ENCODE assay signal across 21 cellular contexts in genomic region chr11:130907229-130907628, GRCh38.
"Had no signal": no experiment of that assay in that cellular context is flagged by ENCODE, and none has a peak within 500 bp of the region (broad histone marks: within the 10 kb centered on the region; RNA-seq: fewer than 3 reads in every experiment).

No MANE protein-coding gene starts in this region.

- DNase-seq: activated CD4-positive, alpha-beta memory T cell treated with anti-CD3 and anti-CD28 coated beads, Interleukin-2, amount 10 ng/mL, durations not matched to agents 7 days and 5 days; activated CD4-positive, alpha-beta T cell treated with anti-CD3 and anti-CD28 coated beads, Interleukin-2, amount 10 ng/mL, durations not matched to agents 24 days and 14 days; activated CD4-positive, CD25-positive, alpha-beta regulatory T cell treated with anti-CD3 and anti-CD28 coated beads, Interleukin-2, amount 50 U/mL, for 72 hours; activated CD8-positive, alpha-beta memory T cell treated with anti-CD3 and anti-CD28 coated beads, Interleukin-2, amount 50 U/mL, for 48 hours; activated naive CD4-positive, alpha-beta T cell; activated T-cell treated with anti-CD3 and anti-CD28 coated beads, Interleukin-2, amount 50 U/mL, for 4 hours; brain microvascular endothelial cell; central memory CD4-positive, alpha-beta T cell; effector CD8-positive, alpha-beta T cell; gastrocnemius medialis; glutamatergic neuron; mammary epithelial cell; stimulated activated CD4-positive, alpha-beta T cell treated with anti-CD3 and anti-CD28 coated beads, Interleukin-1b, Interleukin-23, amount 100 ng/mL, for 48 hours; stimulated activated naive CD4-positive, alpha-beta T cell; transverse colon; WERI-Rb-1 had no signal

- H3K27me3 ChIP-seq: brain microvascular endothelial cell, gastrocnemius medialis, suprapubic skin, transverse colon had no signal

- H3K9me3 ChIP-seq: gastrocnemius medialis, suprapubic skin, transverse colon had no signal

- ATAC-seq: activated T-cell treated with anti-CD3 and anti-CD28 coated beads, Interleukin-2, amount 50 U/mL, for 4 hours; gastrocnemius medialis had no signal

- H3K4me2 ChIP-seq: smooth muscle cell had no signal

- H3K27ac Mint-ChIP-seq: activated CD4-positive, alpha-beta memory T cell treated with anti-CD3 and anti-CD28 coated beads, Interleukin-2, amount 10 ng/mL, durations not matched to agents 7 days and 5 days; activated CD4-positive, alpha-beta T cell treated with anti-CD3 and anti-CD28 coated beads, Interleukin-2, amount 10 ng/mL, durations not matched to agents 24 days and 14 days; nephron had no signal

- H3K4me3 Mint-ChIP-seq: activated CD4-positive, alpha-beta memory T cell treated with anti-CD3 and anti-CD28 coated beads, Interleukin-2, amount 10 ng/mL, durations not matched to agents 7 days and 5 days; activated CD4-positive, alpha-beta T cell treated with anti-CD3 and anti-CD28 coated beads, Interleukin-2, amount 10 ng/mL, durations not matched to agents 24 days and 14 days; activated naive CD8-positive, alpha-beta T cell; activated T-cell treated with anti-CD3 and anti-CD28 coated beads, Interleukin-2, amount 50 U/mL, for 4 hours; nephron had no signal

- H3K27ac ChIP-seq: brain microvascular endothelial cell, epithelial cell of prostate, suprapubic skin, WERI-Rb-1 had no signal

- H3K27me3 Mint-ChIP-seq: activated CD4-positive, alpha-beta memory T cell treated with anti-CD3 and anti-CD28 coated beads, Interleukin-2, amount 10 ng/mL, durations not matched to agents 7 days and 5 days; activated CD4-positive, alpha-beta T cell treated with anti-CD3 and anti-CD28 coated beads, Interleukin-2, amount 10 ng/mL, durations not matched to agents 24 days and 14 days; activated naive CD8-positive, alpha-beta T cell had no signal

- H3K9me3 Mint-ChIP-seq: activated CD4-positive, alpha-beta memory T cell treated with anti-CD3 and anti-CD28 coated beads, Interleukin-2, amount 10 ng/mL, durations not matched to agents 7 days and 5 days; activated CD4-positive, alpha-beta T cell treated with anti-CD3 and anti-CD28 coated beads, Interleukin-2, amount 10 ng/mL, durations not matched to agents 24 days and 14 days; nephron had no signal

- H3K4me3 ChIP-seq: gastrocnemius medialis, smooth muscle cell, suprapubic skin, transverse colon had no signal
